ENCODE assay signal across 16 cellular contexts in genomic region chr11:103862827-103863213, GRCh38.
A peak's percentile ranks its signal among the peaks of the same experiment; 100 is the strongest.
DNase-seq lines count a peak whose midpoint lies in the region; TF ChIP-seq lines count a peak whose summit lies in the region.
"Had no signal": no experiment of that assay in that cellular context is flagged by ENCODE, and none has a peak within 500 bp of the region (broad histone marks: within the 10 kb centered on the region; RNA-seq: fewer than 3 reads in every experiment).

No MANE protein-coding gene starts in this region.

- no peak overlapping the region for H3K4me2 ChIP-seq in GM23248 (ENCODE audit: unreplicated experiment)
- peak overlapping the region; percentile 71 for H3K4me2 ChIP-seq in OCI-LY3 (ENCODE audit: low read length)

- TF ChIP-seq CTCF in Caco-2 (IDR thresholded peaks at IDR 0.05; ENCODE audit: insufficient read depth in 1 of 2, low read depth in 1 of 2, low read length in 1 of 2, severe bottlenecking in 1 of 2, unreplicated experiment in 1 of 2) (no peak), OCI-LY3 (IDR thresholded peaks at IDR 0.05; ENCODE audit: low read depth, low read length) (no peak)

- 78 to 85% methylated on average over 3 of the region's 3 CpGs for WGBS in GM23248 (ENCODE audit: low coverage in 1 of 2, low lambda C conversion rate in 2 of 2, missing lambda C conversion rate in 2 of 2), 2 experiments

- no peaks in the 10 kb centered on the region for H3K9me2 ChIP-seq in GM23248 (ENCODE audit: insufficient read depth)

- no peaks in the 10 kb centered on the region for H3K4me1 Mint-ChIP-seq in Caco-2 (ENCODE audit: low read depth, unreplicated experiment)
- H3K4me1 Mint-ChIP-seq: activated naive CD8-positive, alpha-beta T cell treated with anti-CD3 and anti-CD28 coated beads for 36 hours had no signal

- no peaks in the 10 kb centered on the region for H3K27me3 Mint-ChIP-seq in Caco-2 (ENCODE audit: insufficient read depth, unreplicated experiment)
- H3K27me3 Mint-ChIP-seq: activated naive CD8-positive, alpha-beta T cell treated with anti-CD3 and anti-CD28 coated beads for 36 hours had no signal

- POLR2A ChIA-PET in Caco-2 (lab: Charles Lee) = no interaction called here

- in situ Hi-C loops in GM23248 (cut with MboI) = no loop called here

- no peaks in the 10 kb centered on the region for H3K79me2 ChIP-seq in GM23248 (ENCODE audit: insufficient read depth)
- H3K79me2 ChIP-seq in OCI-LY3 (ENCODE audit: low read length) = no peaks in the 10 kb centered on the region

- no peaks in the 10 kb centered on the region for H3K36me3 ChIP-seq in Caco-2 (ENCODE audit: control insufficient read depth, insufficient read depth, low read length)
- no peaks in the 10 kb centered on the region for H3K36me3 ChIP-seq in GM23248 (ENCODE audit: low read depth)
- H3K36me3 ChIP-seq in OCI-LY3 (replicated peaks; ENCODE audit: low read depth, low read length) = no peaks in the 10 kb centered on the region
- H3K36me3 ChIP-seq: thyroid gland had no signal

- CTCF ChIA-PET in Caco-2 (lab: Charles Lee) = no interaction called here

- no peak overlapping the region for H3K27ac ChIP-seq in GM23248
- H3K27ac ChIP-seq in OCI-LY3 (ENCODE audit: low read length) = no peak overlapping the region
- H3K27ac ChIP-seq: skin epidermis, thyroid gland had no signal

- no peaks in the 10 kb centered on the region for H3K27me3 ChIP-seq in Caco-2 (replicated peaks; ENCODE audit: control insufficient read depth, insufficient read depth, low read length)
- H3K27me3 ChIP-seq in GM23248 (replicated peaks; ENCODE audit: insufficient read depth) = no peaks in the 10 kb centered on the region
- H3K27me3 ChIP-seq in OCI-LY3 (ENCODE audit: low read depth, low read length) = 0 out of 2 replicates have a peak, but pooled peaks cover 6% of the 10 kb centered on the region
- H3K27me3 ChIP-seq: thyroid gland had no signal

- H3K4me1 ChIP-seq in Caco-2 (no peaks in the 10 kb centered on the region), GM23248 (ENCODE audit: insufficient read depth) (peaks cover 5% of the 10 kb centered on the region; the same call in 1 of the 2 replicates), OCI-LY3 (ENCODE audit: low read length) (peaks cover 11% of the 10 kb centered on the region)
- H3K4me1 ChIP-seq: thyroid gland had no signal

- intact Hi-C loops in Caco-2 (cut with micrococcal nuclease; ENCODE audit: unreplicated experiment) = no loop called here
- intact Hi-C loops in posterior cingulate gyrus (cut with DNase I) = no loop called here

- DNase-seq in Caco-2 = no peak
- no peak for DNase-seq in GM23248
- DNase-seq in iPS DF 19.7 (ENCODE audit: low read depth, low spot score) = peak; percentile 15
- no peak for DNase-seq in posterior cingulate gyrus
- DNase-seq in AG20443 (ENCODE audit: low spot score) = no peak
- DNase-seq in DMS79 treated with DMSO at 0.1 percent for 48 hours (lab: John Stamatoyannopoulos, UW) = no peak
- DNase-seq in activated T-cell treated with anti-CD3 and anti-CD28 coated beads, Interleukin-2, amount 50 U/mL, for 48 hours = no peak
- DNase-seq: activated naive CD8-positive, alpha-beta T cell treated with anti-CD3 and anti-CD28 coated beads for 36 hours; CD8-positive, alpha-beta T cell; NCI-H2081 treated with DMSO at 0.1 percent for 48 hours; NCI-H510A; stimulated activated naive CD4-positive, alpha-beta T cell treated with Interleukin-2 at 50 U/mL for 16 hours; thyroid gland had no signal

- peak overlapping the region; percentile 12 for H3K27ac Mint-ChIP-seq in Caco-2 (ENCODE audit: unreplicated experiment)
- H3K27ac Mint-ChIP-seq: activated naive CD8-positive, alpha-beta T cell treated with anti-CD3 and anti-CD28 coated beads for 36 hours; activated T-helper 1 cell treated with anti-CD3 and anti-CD28 coated beads, Interleukin-12 subunit alpha, Interleukin-12 subunit beta, Interleukin-2, Interleukin-4 antibody, amounts not matched to agents 30 ng/mL and 10 ng/mL and 1 ng/mL, durations not matched to agents 14 hours and 24 hours and 36 hours; CD8-positive, alpha-beta T cell had no signal

- H3K4me3 ChIP-seq in Caco-2 (ENCODE audit: low read depth, low read length) = no peak overlapping the region
- no peak overlapping the region for H3K4me3 ChIP-seq in GM23248
- H3K4me3 ChIP-seq in OCI-LY3 (ENCODE audit: low read length) = no peak overlapping the region
- H3K4me3 ChIP-seq: skin epidermis, thyroid gland had no signal

- no peak overlapping the region for H3K4me3 Mint-ChIP-seq in Caco-2 (ENCODE audit: unreplicated experiment)
- H3K4me3 Mint-ChIP-seq: activated naive CD8-positive, alpha-beta T cell treated with anti-CD3 and anti-CD28 coated beads for 36 hours; activated T-helper 1 cell treated with anti-CD3 and anti-CD28 coated beads, Interleukin-12 subunit alpha, Interleukin-12 subunit beta, Interleukin-2, Interleukin-4 antibody, amounts not matched to agents 30 ng/mL and 10 ng/mL and 1 ng/mL, durations not matched to agents 14 hours and 24 hours and 36 hours; CD8-positive, alpha-beta T cell had no signal

- no peaks in the 10 kb centered on the region for H3F3A ChIP-seq in GM23248 (ENCODE audit: insufficient read depth)

- no peaks in the 10 kb centered on the region for H3K36me3 Mint-ChIP-seq in Caco-2 (ENCODE audit: insufficient read depth, unreplicated experiment)
- H3K36me3 Mint-ChIP-seq: activated naive CD8-positive, alpha-beta T cell treated with anti-CD3 and anti-CD28 coated beads for 36 hours; CD8-positive, alpha-beta T cell had no signal

- peaks cover 9% of the 10 kb centered on the region for H3K9me3 Mint-ChIP-seq in Caco-2 (ENCODE audit: unreplicated experiment)
- H3K9me3 Mint-ChIP-seq: activated naive CD8-positive, alpha-beta T cell treated with anti-CD3 and anti-CD28 coated beads for 36 hours; activated T-helper 1 cell treated with anti-CD3 and anti-CD28 coated beads, Interleukin-12 subunit alpha, Interleukin-12 subunit beta, Interleukin-2, Interleukin-4 antibody, amounts not matched to agents 30 ng/mL and 10 ng/mL and 1 ng/mL, durations not matched to agents 14 hours and 24 hours and 36 hours; CD8-positive, alpha-beta T cell had no signal

- H3K9me3 ChIP-seq in Caco-2 = peaks cover 4% of the 10 kb centered on the region; the same call in 1 of the 2 replicates
- H3K9me3 ChIP-seq in GM23248 (ENCODE audit: low read depth) = no peaks in the 10 kb centered on the region
- H3K9me3 ChIP-seq in OCI-LY3 (ENCODE audit: insufficient read depth, low read length) = no peaks in the 10 kb centered on the region
- H3K9me3 ChIP-seq: thyroid gland had no signal

- BruUV-seq in Caco-2 (replicated peaks; lab: Mats Ljungman, UMichigan) = no TSS peak

- H4K20me1 ChIP-seq in GM23248 (ENCODE audit: insufficient read depth) (no peaks in the 10 kb centered on the region), OCI-LY3 (ENCODE audit: insufficient read depth, low read length) (no peaks in the 10 kb centered on the region)

- peak overlapping the region; percentile 77 for H2AFZ ChIP-seq in GM23248
- H2AFZ ChIP-seq in OCI-LY3 (ENCODE audit: low read depth, low read length) = no peak overlapping the region

- H3K9ac ChIP-seq in GM23248 (no peak overlapping the region), OCI-LY3 (ENCODE audit: low read length) (no peak overlapping the region)
